ENCODE assay signal across 25 cellular contexts in the genomic region with DNA sequence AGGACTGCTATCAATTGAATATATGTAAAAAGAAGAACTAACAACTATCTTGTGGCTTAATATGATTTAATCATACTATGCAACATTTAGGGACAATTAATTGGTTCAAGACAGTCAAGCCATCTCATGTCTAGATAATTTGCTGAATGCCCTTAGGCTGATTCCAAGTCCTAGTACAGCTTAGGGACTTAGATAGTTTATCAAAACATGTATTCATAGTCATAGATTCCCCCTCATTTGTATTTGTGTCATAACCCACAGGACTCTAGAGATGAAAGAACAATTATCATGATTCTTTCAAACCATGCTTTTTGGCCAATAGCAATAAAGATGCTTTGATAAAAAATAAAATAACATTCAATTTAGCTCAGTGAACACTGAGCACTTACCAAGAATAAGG.
"Had no signal": no experiment of that assay in that cellular context is flagged by ENCODE, and none has a peak within 500 bp of the region (broad histone marks: within the 10 kb centered on the region; RNA-seq: fewer than 3 reads in every experiment).

No MANE protein-coding gene starts in this region.

- DNase-seq: IMR-90, Karpas-422, KG1, MG63, NCI-H1092 treated with DMSO at 0.1 percent for 48 hours, NCI-H1436, NCI-H187, NCI-H2029, NCI-H2081 treated with DMSO at 0.1 percent for 48 hours, NCI-H2171, NCI-H226, NCI-H446, NCI-H510A, NCI-H524 treated with DMSO at 0.1 percent for 48 hours, NCI-H69, NCI-H774, Right ventricle myocardium superior, RPMI8226, SIG-M5, SK-N-SH, SW 1271, T-cell had no signal

- H3K27ac Mint-ChIP-seq: T-cell had no signal

- FAIRE-seq: HepG2, RCC 7860 had no signal

- H3K4me1 ChIP-seq: SJSA1 had no signal

- H3K4me3 ChIP-seq: MG63, SJSA1 had no signal

- H3K36me3 ChIP-seq: MG63, SJSA1 had no signal

- ATAC-seq: HepG2, T-cell had no signal

- H3K36me3 Mint-ChIP-seq: T-cell had no signal

- H3K9me3 ChIP-seq: MG63, SJSA1, SK-N-SH had no signal

- H3K4me1 Mint-ChIP-seq: T-cell had no signal

- H3K27me3 ChIP-seq: MG63, SJSA1 had no signal

- H3K27me3 Mint-ChIP-seq: T-cell had no signal

- H3K27ac ChIP-seq: SJSA1 had no signal

- H3K4me3 Mint-ChIP-seq: T-cell had no signal
